Comparison of ENCODE assay signal across 1 cellular context in the genomic region with DNA sequence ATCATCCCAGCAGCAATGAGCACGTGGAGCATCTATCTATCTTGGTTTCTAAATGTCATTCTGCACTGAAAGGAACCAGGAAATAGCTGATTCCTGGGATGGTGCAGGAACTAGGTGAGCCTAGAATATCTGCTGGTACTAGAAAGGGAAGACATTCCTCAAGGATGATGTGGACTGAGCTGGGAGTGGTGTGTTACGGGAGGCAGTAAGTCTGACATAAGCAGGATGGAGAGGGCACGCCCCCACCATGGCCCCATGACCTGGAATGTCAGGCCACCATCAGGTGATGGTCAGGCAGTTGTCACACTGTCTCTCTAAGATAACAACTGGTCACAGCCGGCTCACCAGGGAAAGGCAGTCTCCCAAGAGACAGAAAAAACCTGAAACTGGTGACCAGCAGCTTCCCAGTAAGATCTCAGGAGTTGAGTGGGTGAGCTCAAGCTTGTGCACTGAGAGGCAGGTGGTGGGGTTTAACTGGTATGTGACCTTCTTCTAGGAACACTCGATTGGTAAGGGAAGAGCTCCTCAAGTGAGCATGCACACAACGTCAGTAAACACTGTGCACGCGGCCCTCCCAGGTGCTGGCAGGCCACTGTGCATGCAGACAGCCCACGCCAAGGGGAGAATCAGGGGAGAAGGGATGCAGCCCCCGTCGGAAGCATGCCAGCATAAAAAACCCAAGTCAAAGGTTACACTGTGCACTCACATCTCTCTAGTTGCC.
TF ChIP-seq lines count a peak whose summit lies in the region.

No MANE protein-coding gene starts in this region.

TF ChIP-seq in K562, 482 proteins besides CTCF, POLR2A, EP300 and RAD21 (continued from another document and continues in another):
- TF ChIP-seq, protein P1, sequence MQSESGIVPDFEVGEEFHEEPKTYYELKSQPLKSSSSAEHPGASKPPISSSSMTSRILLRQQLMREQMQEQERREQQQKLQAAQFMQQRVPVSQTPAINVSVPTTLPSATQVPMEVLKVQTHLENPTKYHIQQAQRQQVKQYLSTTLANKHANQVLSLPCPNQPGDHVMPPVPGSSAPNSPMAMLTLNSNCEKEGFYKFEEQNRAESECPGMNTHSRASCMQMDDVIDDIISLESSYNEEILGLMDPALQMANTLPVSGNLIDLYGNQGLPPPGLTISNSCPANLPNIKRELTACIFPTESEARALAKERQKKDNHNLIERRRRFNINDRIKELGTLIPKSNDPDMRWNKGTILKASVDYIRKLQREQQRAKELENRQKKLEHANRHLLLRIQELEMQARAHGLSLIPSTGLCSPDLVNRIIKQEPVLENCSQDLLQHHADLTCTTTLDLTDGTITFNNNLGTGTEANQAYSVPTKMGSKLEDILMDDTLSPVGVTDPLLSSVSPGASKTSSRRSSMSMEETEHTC (IDR thresholded peaks at IDR 0.05), result peak; percentile 100
- TF ChIP-seq ZNF143 (CRISPR knock-in tag; IDR thresholded peaks at IDR 0.05) (no peak), NR2C2 (CRISPR knock-in tag; IDR thresholded peaks at IDR 0.05) (no peak; the same call in 1 of the 2 replicates), NR2C2 (tag; IDR thresholded peaks at IDR 0.05) (peak; percentile 92), ZNF76 (CRISPR knock-in tag; IDR thresholded peaks at IDR 0.05; ENCODE audit: borderline replicate concordance) (peak; percentile 49), ZNF282 (CRISPR knock-in tag; IDR thresholded peaks at IDR 0.05) (no peak), HDGF (IDR thresholded peaks at IDR 0.05) (no peak; the same call in 1 of the 2 replicates), SIX5 (IDR thresholded peaks at IDR 0.05; ENCODE audit: borderline replicate concordance in 1 of 2, insufficient read depth in 1 of 2, low read depth in 1 of 2, low read length in 2 of 2) (no peak), MAZ (CRISPR knock-in tag; conservative IDR thresholded peaks at IDR 0.05 in 1 of 2, IDR thresholded peaks at IDR 0.05 in 1 of 2) (peak; percentile 50 to 75; a peak in 2 of 4 replicates), ARID1B (IDR thresholded peaks at IDR 0.05) (peak; percentile 94), NFRKB (IDR thresholded peaks at IDR 0.05; ENCODE audit: low read depth) (peak; percentile 88), ZNF507 (tag; conservative IDR thresholded peaks at IDR 0.05) (no peak), PBX2 (CRISPR knock-in tag; IDR thresholded peaks at IDR 0.05; ENCODE audit: low read depth) (no peak), PBX2 (tag; conservative IDR thresholded peaks at IDR 0.05; ENCODE audit: low read depth) (peak; percentile 77), SRSF7 (optimal IDR thresholded peaks at IDR 0.05; ENCODE audit: low read depth, low read length) (no peak), MLX (CRISPR knock-in tag; conservative IDR thresholded peaks at IDR 0.05) (0 out of 4 replicates have a peak, but pooled peaks of 1 of the 2 experiments have one; percentile 40), CBFB (CRISPR knock-in tag; IDR thresholded peaks at IDR 0.05) (no peak), SUPT5H (IDR thresholded peaks at IDR 0.05) (peak; percentile 26; the same call in 1 of the 2 replicates), PTRF (tag; IDR thresholded peaks at IDR 0.05) (no peak), ZNF445 (CRISPR knock-in tag; IDR thresholded peaks at IDR 0.05; ENCODE audit: low read depth) (no peak), ZNF696 (CRISPR knock-in tag; conservative IDR thresholded peaks at IDR 0.05) (no peak), NRF1 (conservative IDR thresholded peaks at IDR 0.05 in 1 of 2, IDR thresholded peaks at IDR 0.05 in 1 of 2) (peak; percentile 39 to 42), HNRNPK (IDR thresholded peaks at IDR 0.05; ENCODE audit: low read depth, low read length, poor library complexity, severe bottlenecking) (no peak), KDM5B (IDR thresholded peaks at IDR 0.05; ENCODE audit: insufficient replicate concordance, low read depth, low read length) (peak; percentile 32), PRMT5 (CRISPR knock-in tag; IDR thresholded peaks at IDR 0.05) (no peak), ZNF41 (CRISPR knock-in tag; conservative IDR thresholded peaks at IDR 0.05) (no peak; the same call in 1 of the 2 replicates), FOXP1 (CRISPR knock-in tag; IDR thresholded peaks at IDR 0.05) (peak; percentile 92), PYGO2 (tag; IDR thresholded peaks at IDR 0.05) (peak; percentile 68; the same call in 1 of the 2 replicates), ZKSCAN8 (CRISPR knock-in tag; IDR thresholded peaks at IDR 0.05) (peak; percentile 60; the same call in 1 of the 2 replicates), PHF8 (IDR thresholded peaks at IDR 0.05; ENCODE audit: borderline replicate concordance, low read length) (peak; percentile 20; the same call in 1 of the 2 replicates), E2F1 (CRISPR knock-in tag; IDR thresholded peaks at IDR 0.05) (peak; percentile 42; the same call in 1 of the 2 replicates), ZNF174 (CRISPR knock-in tag; IDR thresholded peaks at IDR 0.05) (no peak), CBX3 (IDR thresholded peaks at IDR 0.05; ENCODE audit: borderline replicate concordance in 1 of 2, low read length in 2 of 2) (no peak; a peak in 1 of 3 replicates), POLR2AphosphoS5 (IDR thresholded peaks at IDR 0.05; ENCODE audit: control insufficient read depth, insufficient read depth, low read depth, low read length) (peak; percentile 54; the same call in 1 of the 2 replicates), SMARCA5 (IDR thresholded peaks at IDR 0.05) (no peak; the same call in 1 of the 2 replicates), ZNF318 (IDR thresholded peaks at IDR 0.05; ENCODE audit: borderline replicate concordance in 1 of 2, low read depth in 1 of 2) (peak in 1 of 2 experiments; percentile 75; a peak in 2 of 4 replicates), HDAC8 (tag; IDR thresholded peaks at IDR 0.05) (peak; percentile 84; the same call in 1 of the 2 replicates), TCF3 (CRISPR knock-in tag; IDR thresholded peaks at IDR 0.05) (peak; percentile 93), GATAD2A (IDR thresholded peaks at IDR 0.05) (peak; percentile 74), ZNF764 (CRISPR knock-in tag; IDR thresholded peaks at IDR 0.05; ENCODE audit: low read depth) (no peak)
- TF ChIP-seq, protein P2, sequence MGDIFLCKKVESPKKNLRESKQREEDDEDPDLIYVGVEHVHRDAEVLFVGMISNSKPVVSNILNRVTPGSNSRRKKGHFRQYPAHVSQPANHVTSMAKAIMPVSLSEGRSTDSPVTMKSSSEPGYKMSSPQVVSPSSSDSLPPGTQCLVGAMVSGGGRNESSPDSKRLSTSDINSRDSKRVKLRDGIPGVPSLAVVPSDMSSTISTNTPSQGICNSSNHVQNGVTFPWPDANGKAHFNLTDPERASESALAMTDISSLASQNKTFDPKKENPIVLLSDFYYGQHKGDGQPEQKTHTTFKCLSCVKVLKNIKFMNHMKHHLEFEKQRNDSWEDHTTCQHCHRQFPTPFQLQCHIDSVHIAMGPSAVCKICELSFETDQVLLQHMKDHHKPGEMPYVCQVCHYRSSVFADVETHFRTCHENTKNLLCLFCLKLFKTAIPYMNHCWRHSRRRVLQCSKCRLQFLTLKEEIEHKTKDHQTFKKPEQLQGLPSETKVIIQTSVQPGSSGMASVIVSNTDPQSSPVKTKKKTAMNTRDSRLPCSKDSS (IDR thresholded peaks at IDR 0.05; ENCODE audit: low read depth, partially characterized antibody), result no peak
- TF ChIP-seq, protein P3, sequence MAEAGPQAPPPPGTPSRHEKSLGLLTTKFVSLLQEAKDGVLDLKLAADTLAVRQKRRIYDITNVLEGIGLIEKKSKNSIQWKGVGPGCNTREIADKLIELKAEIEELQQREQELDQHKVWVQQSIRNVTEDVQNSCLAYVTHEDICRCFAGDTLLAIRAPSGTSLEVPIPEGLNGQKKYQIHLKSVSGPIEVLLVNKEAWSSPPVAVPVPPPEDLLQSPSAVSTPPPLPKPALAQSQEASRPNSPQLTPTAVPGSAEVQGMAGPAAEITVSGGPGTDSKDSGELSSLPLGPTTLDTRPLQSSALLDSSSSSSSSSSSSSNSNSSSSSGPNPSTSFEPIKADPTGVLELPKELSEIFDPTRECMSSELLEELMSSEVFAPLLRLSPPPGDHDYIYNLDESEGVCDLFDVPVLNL (CRISPR knock-in tag; IDR thresholded peaks at IDR 0.05; ENCODE audit: low read depth), result no peak
- TF ChIP-seq, protein P4, sequence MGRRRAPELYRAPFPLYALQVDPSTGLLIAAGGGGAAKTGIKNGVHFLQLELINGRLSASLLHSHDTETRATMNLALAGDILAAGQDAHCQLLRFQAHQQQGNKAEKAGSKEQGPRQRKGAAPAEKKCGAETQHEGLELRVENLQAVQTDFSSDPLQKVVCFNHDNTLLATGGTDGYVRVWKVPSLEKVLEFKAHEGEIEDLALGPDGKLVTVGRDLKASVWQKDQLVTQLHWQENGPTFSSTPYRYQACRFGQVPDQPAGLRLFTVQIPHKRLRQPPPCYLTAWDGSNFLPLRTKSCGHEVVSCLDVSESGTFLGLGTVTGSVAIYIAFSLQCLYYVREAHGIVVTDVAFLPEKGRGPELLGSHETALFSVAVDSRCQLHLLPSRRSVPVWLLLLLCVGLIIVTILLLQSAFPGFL (CRISPR knock-in tag; IDR thresholded peaks at IDR 0.05), result no peak
